1 cellular context compared by ENCODE assay signal in the genomic region with DNA sequence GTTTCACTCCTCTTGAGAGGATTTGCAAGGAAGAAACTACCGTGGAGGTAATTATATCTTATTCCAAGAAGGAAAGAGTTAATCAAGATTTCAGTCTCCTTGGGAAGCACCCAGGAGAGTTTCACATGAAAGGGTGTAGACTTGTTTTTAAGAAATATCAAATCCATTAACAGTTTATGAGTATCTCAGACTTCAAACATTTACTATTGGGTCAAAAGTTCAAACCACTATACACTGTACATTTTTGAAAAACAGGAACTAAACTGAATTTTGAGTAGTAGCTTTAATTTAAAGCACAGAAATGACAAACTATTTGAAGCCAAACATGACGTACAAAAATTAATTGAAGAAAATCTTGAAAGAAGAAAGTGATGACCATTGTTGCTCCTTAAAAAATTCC.
TF ChIP-seq lines count a peak whose summit lies in the region.

No MANE protein-coding gene starts in this region.

TF ChIP-seq in GM12878, 131 proteins besides CTCF, POLR2A, EP300 and RAD21 (continued from another document):
- no peak for TF ChIP-seq BCL3 (IDR thresholded peaks at IDR 0.05; ENCODE audit: borderline replicate concordance, insufficient read depth, low read depth, low read length, poor library complexity, severe bottlenecking)
